12 cellular contexts compared by ENCODE assay signal in genomic region chr2:28378679-28379392, GRCh38. TPM values are rescaled to one million over a fixed set of nuclear protein-coding genes. Genes with fewer than 3 reads are reported as not detected.
DNase-seq lines count a peak whose midpoint lies in the region; ATAC-seq, FAIRE-seq and TF ChIP-seq lines count a peak whose summit lies in the region.
"Had no signal": no experiment of that assay in that cellular context is flagged by ENCODE, and none has a peak within 500 bp of the region (broad histone marks: within the 10 kb centered on the region; RNA-seq: fewer than 3 reads in every experiment).

No MANE protein-coding gene starts in this region.

- no peaks in the 10 kb centered on the region for H3K9me3 ChIP-seq in CD8-positive, alpha-beta memory T cell (ENCODE audit: low read length)
- no peaks in the 10 kb centered on the region for H3K9me3 ChIP-seq in effector memory CD4-positive, alpha-beta T cell (ENCODE audit: control insufficient read depth, low read length)
- H3K9me3 ChIP-seq in gastrocnemius medialis: no peaks in the 10 kb centered on the region
- H3K9me3 ChIP-seq: ovary had no signal

- peaks cover 28% of the 10 kb centered on the region for H3K4me1 ChIP-seq in CD8-positive, alpha-beta memory T cell (ENCODE audit: insufficient read depth, low read length)
- peaks cover 17% of the 10 kb centered on the region for H3K4me1 ChIP-seq in effector memory CD4-positive, alpha-beta T cell (ENCODE audit: control insufficient read depth, insufficient read depth, low read length, poor library complexity, severe bottlenecking)
- H3K4me1 ChIP-seq in gastrocnemius medialis: peaks cover 18 to 22% of the 10 kb centered on the region in 2 donors

- H3K4me3 Mint-ChIP-seq in CD8-positive, alpha-beta memory T cell: peak overlapping the region in 6 of 7 donors; percentile 18 to 85 (median 62)

- no peak for TF ChIP-seq POLR2A in gastrocnemius medialis (IDR thresholded peaks at IDR 0.05)

- DNase-seq in CD8-positive, alpha-beta memory T cell: peak in 2 of 5 donors; percentile 31 to 47
- DNase-seq in NOMO-1 treated with dmso at 0.1 percent for 144 hours (lab: John Stamatoyannopoulos, UW; ENCODE audit: unreplicated experiment) (peak; percentile 31), gastrocnemius medialis (no peak), HTR-8/SVneo (ENCODE audit: insufficient read length, low spot score) (no peak), cortex of kidney (lab: John Stamatoyannopoulos, UW) (no peak), ecto neural progenitor cell (ENCODE audit: low spot score) (no peak)
- no peak for DNase-seq in effector memory CD4-positive, alpha-beta T cell
- DNase-seq: MM.1S; ovary; stimulated activated CD4-positive, alpha-beta T cell treated with anti-CD3 and anti-CD28 coated beads, Interleukin-2, amount 100 ng/mL, for 48 hours had no signal

- POLR2A ChIA-PET in CD8-positive, alpha-beta memory T cell (lab: Charles Lee): no interaction called here

- peaks cover 32 to 43% (median 38%) of the 10 kb centered on the region in 3 donors for H3K4me1 Mint-ChIP-seq in CD8-positive, alpha-beta memory T cell

- in situ Hi-C loops in gastrocnemius medialis (cut with MboI; ENCODE audit: low sequenced_read_pairs in 4 of 4): no loop called here

- H3K36me3 Mint-ChIP-seq in CD8-positive, alpha-beta memory T cell: no peaks in the 10 kb centered on the region

- peak in 1 of 2 donors; percentile 7 for ATAC-seq in gastrocnemius medialis
- ATAC-seq in HG03108 (IDR thresholded peaks at IDR 0.05; ENCODE audit: unreplicated experiment): no peak

- H3K27me3 Mint-ChIP-seq in CD8-positive, alpha-beta memory T cell: no peaks in the 10 kb centered on the region

- no peak overlapping the region for H3K27ac ChIP-seq in CD8-positive, alpha-beta memory T cell (ENCODE audit: low read depth, low read length)
- H3K27ac ChIP-seq in effector memory CD4-positive, alpha-beta T cell (ENCODE audit: insufficient read depth, low read length, poor library complexity, severe bottlenecking): no peak overlapping the region
- H3K27ac ChIP-seq in gastrocnemius medialis: peak overlapping the region; percentile 74 to 89 (median 87)
- H3K27ac ChIP-seq: cardiac muscle cell, ovary had no signal

- CTCF ChIA-PET in CD8-positive, alpha-beta memory T cell (lab: Charles Lee): interaction anchor here (1.3 kb wide), 1 partner anchor 12 kb away, joined by 3 read pairs; no protein-coding TSS in a partner anchor

- H3K36me3 ChIP-seq in CD8-positive, alpha-beta memory T cell (ENCODE audit: insufficient read depth, low read length): no peaks in the 10 kb centered on the region
- no peaks in the 10 kb centered on the region for H3K36me3 ChIP-seq in effector memory CD4-positive, alpha-beta T cell (ENCODE audit: control insufficient read depth, insufficient read depth, low read length)
- no peaks in the 10 kb centered on the region for H3K36me3 ChIP-seq in gastrocnemius medialis
- H3K36me3 ChIP-seq: cardiac muscle cell, ovary had no signal

- no peaks in the 10 kb centered on the region for H3K9me3 Mint-ChIP-seq in CD8-positive, alpha-beta memory T cell

- no peak for TF ChIP-seq CTCF in gastrocnemius medialis (IDR thresholded peaks at IDR 0.05 in 4 of 5, conservative IDR thresholded peaks at IDR 0.05 in 1 of 5)

- no peak overlapping the region for H3K4me3 ChIP-seq in CD8-positive, alpha-beta memory T cell (ENCODE audit: low read length)
- peak overlapping the region; percentile 13 for H3K4me3 ChIP-seq in effector memory CD4-positive, alpha-beta T cell (ENCODE audit: insufficient read depth, low read depth, low read length, poor library complexity, severe bottlenecking)
- H3K4me3 ChIP-seq in gastrocnemius medialis: peak overlapping the region in 2 of 4 donors; percentile 25 to 30
- H3K4me3 ChIP-seq: cardiac muscle cell, ovary had no signal

- no peaks in the 10 kb centered on the region for H3K27me3 ChIP-seq in CD8-positive, alpha-beta memory T cell (ENCODE audit: insufficient read depth, low read length, poor library complexity, severe bottlenecking)
- H3K27me3 ChIP-seq in effector memory CD4-positive, alpha-beta T cell (replicated peaks; ENCODE audit: control insufficient read depth, insufficient read depth, low read length, poor library complexity, severe bottlenecking): no peaks in the 10 kb centered on the region
- H3K27me3 ChIP-seq in gastrocnemius medialis: no peaks in the 10 kb centered on the region
- H3K27me3 ChIP-seq: cardiac muscle cell, ovary had no signal

- intact Hi-C loops in gastrocnemius medialis (cut with DNase I; ENCODE audit: low total_unique reads): no loop called here

- no peak for FAIRE-seq in HTR-8/SVneo (lab: Jason Lieb, UNC)

- H3K27ac Mint-ChIP-seq in CD8-positive, alpha-beta memory T cell: peak overlapping the region; percentile 24 to 98 (median 94)

RNA-seq across cellular contexts. Expression of gene FOSL2, which starts 13.8 kb away (rescaled TPM):
- 10 to 100 TPM; 46.2 to 47.3 TPM for total RNA-seq in CD8-positive, alpha-beta memory T cell
- polyA plus RNA-seq in CD8-positive, alpha-beta memory T cell: 14.1 TPM
- total RNA-seq in gastrocnemius medialis: 100 to 1,000 TPM; 193 to 214 (median 210) TPM

Comparison
In these comparisons a context has a peak if more than half of its experiments do, and no peak if none do; other contexts are left out.
1. H3K27ac ChIP-seq: peak in gastrocnemius medialis (4 of 4); none in CD8-positive, alpha-beta memory T cell (single experiment) and effector memory CD4-positive, alpha-beta T cell (single experiment).
2. RNA of gene FOSL2, which starts 13.8 kb away (total RNA-seq): 193 to 214 TPM in gastrocnemius medialis; 46.2 to 47.3 TPM in CD8-positive, alpha-beta memory T cell; every median in the first group is over 4 times any median in the second.